In the genomic region with DNA sequence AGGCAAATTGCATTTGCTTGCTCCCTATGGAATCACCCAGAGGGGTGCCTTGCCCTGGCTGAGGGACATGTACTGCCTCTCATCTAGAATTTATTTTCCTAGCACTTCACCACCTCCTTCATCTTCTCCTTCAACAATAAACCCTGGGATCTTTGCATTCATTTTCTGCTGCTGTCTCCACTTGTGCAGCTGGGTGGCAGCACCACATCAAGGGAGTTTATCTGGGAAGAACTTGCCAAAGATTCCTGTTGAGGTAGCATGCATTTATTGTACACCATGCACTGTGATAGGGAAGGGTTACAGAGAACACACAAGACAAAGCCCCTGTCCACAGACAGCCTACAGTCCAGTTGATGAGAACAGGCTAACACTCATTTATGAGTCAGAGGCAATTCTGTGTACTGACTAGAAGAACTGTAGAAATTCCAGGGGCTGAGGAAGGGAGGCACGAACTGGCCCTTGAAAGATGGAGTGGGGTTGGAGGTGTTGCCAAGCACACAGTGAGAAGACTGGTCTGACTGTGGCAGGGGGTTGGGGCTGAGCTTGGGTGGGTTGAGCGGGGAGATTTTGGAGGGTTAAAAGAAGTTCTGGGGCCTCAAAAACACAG, we compare ENCODE assay signal across 8 cellular contexts. TPM values are rescaled to one million over a fixed set of nuclear protein-coding genes. Genes with fewer than 3 reads are reported as not detected.
DNase-seq lines count a peak whose midpoint lies in the region; ATAC-seq and TF ChIP-seq lines count a peak whose summit lies in the region.

No MANE protein-coding gene starts in this region.

- H3K4me3 Mint-ChIP-seq in HFFc6 (no peak overlapping the region), T-cell (no peak overlapping the region), glutamatergic neuron (ENCODE audit: unreplicated experiment) (no peak overlapping the region)

- no peak overlapping the region for H3K27ac ChIP-seq in spleen

- TF ChIP-seq POLR2A in spleen (IDR thresholded peaks at IDR 0.05), result no peak

- H3K27me3 ChIP-seq in BE2C, result no peaks in the 10 kb centered on the region
- no peaks in the 10 kb centered on the region for H3K27me3 ChIP-seq in spleen (replicated peaks in 1 of 7)

- H3K4me1 ChIP-seq in BE2C (no peaks in the 10 kb centered on the region), spleen (peaks cover 0 to 30% (median 20%) of the 10 kb centered on the region in 6 donors)

- H3K4me3 ChIP-seq in BE2C (ENCODE audit: low read depth, low read length) (no peak overlapping the region), spleen (no peak overlapping the region)

- CTCF ChIA-PET in T-cell (lab: Charles Lee), result interaction anchor here in 1 of 2 donors (0.9 kb wide), 1 partner anchor 41 kb away, joined by 3 read pairs; no protein-coding TSS in a partner anchor

- H3K9me3 Mint-ChIP-seq in HFFc6 (no peaks in the 10 kb centered on the region), T-cell (no peaks in the 10 kb centered on the region), glutamatergic neuron (ENCODE audit: unreplicated experiment) (peaks cover under 1% of the 10 kb centered on the region)

- POLR2A ChIA-PET in T-cell (lab: Charles Lee), result no interaction called here

- H3K27ac Mint-ChIP-seq in HFFc6 (no peak overlapping the region), T-cell (peak overlapping the region; percentile 19 to 24), glutamatergic neuron (ENCODE audit: unreplicated experiment) (no peak overlapping the region)

- 93 to 100% (median 94%) methylated on average over 2 of the region's 2 CpGs for WGBS in spleen, 5 donors

- intact Hi-C loops in spleen (cut with DNase I; ENCODE audit: low total_unique reads), result no loop called here

- TF ChIP-seq CTCF in BE2C (IDR thresholded peaks at IDR 0.05; ENCODE audit: low read depth, low read length) (peak; percentile 84), HFFc6 (IDR thresholded peaks at IDR 0.05) (peak; percentile 78), glutamatergic neuron (IDR thresholded peaks at IDR 0.05; ENCODE audit: partially characterized antibody, unreplicated experiment) (peak; percentile 35), spleen (IDR thresholded peaks at IDR 0.05 in 8 of 11, conservative IDR thresholded peaks at IDR 0.05 in 3 of 11) (peak in 7 of 11 experiments; percentile 22 to 42 (median 35))

- H3K36me3 ChIP-seq in BE2C (peaks cover 4% of the 10 kb centered on the region), spleen (peaks cover 3 to 94% (median 85%) of the 10 kb centered on the region in 6 donors)

- no peaks in the 10 kb centered on the region for H3K9me3 ChIP-seq in BE2C
- no peaks in the 10 kb centered on the region for H3K9me3 ChIP-seq in spleen

- DNase-seq in BE2C, result peak; percentile 40
- DNase-seq in HFFc6, result peak; percentile 42
- no peak for DNase-seq in T-cell
- DNase-seq in glutamatergic neuron, result peak; percentile 58
- DNase-seq in spleen, result no peak
- no peak for DNase-seq in T-helper 9 cell

- no peak for ATAC-seq in T-cell (replicated peaks in 1 of 4)
- ATAC-seq in HG03457 (IDR thresholded peaks at IDR 0.05; ENCODE audit: unreplicated experiment), result no peak
- ATAC-seq in GM21526 (IDR thresholded peaks at IDR 0.05; ENCODE audit: low FRiP score, unreplicated experiment), result no peak

- H3K27me3 Mint-ChIP-seq in HFFc6 (ENCODE audit: insufficient read depth) (no peaks in the 10 kb centered on the region), T-cell (no peaks in the 10 kb centered on the region), glutamatergic neuron (ENCODE audit: unreplicated experiment) (no peaks in the 10 kb centered on the region)

- H3K4me1 Mint-ChIP-seq in HFFc6 (ENCODE audit: low read depth) (peaks cover 24% of the 10 kb centered on the region), T-cell (peaks cover 3 to 5% (median 4%) of the 10 kb centered on the region in 3 donors), glutamatergic neuron (ENCODE audit: low read depth, unreplicated experiment) (no peaks in the 10 kb centered on the region)

- H3K36me3 Mint-ChIP-seq in HFFc6 (ENCODE audit: low read depth) (peaks cover 9% of the 10 kb centered on the region), T-cell (peaks cover 40% of the 10 kb centered on the region), glutamatergic neuron (ENCODE audit: unreplicated experiment) (no peaks in the 10 kb centered on the region)

RNA-seq across cellular contexts. Expression of gene C20orf173, which starts 17.5 kb away (rescaled TPM):
- polyA plus RNA-seq in BE2C (2012; ENCODE audit: insufficient read depth, insufficient read length, low read depth), result not detected
- total RNA-seq in HFFc6 (2021; fragmentation: NEBNext Ultra II Directional; extraction: Animal tissue kit (Norgen Biotek cat#: 25700)), result not detected
- total RNA-seq in T-cell, result not detected
- total RNA-seq in glutamatergic neuron (ENCODE audit: unreplicated experiment), result not detected
- total RNA-seq in spleen, result not detected
- not detected for polyA plus RNA-seq in spleen

RNA-seq across cellular contexts. Expression of gene ERGIC3, which starts 30.0 kb away (rescaled TPM):
- polyA plus RNA-seq in BE2C (2012; ENCODE audit: insufficient read depth, insufficient read length, low read depth), result 290 TPM
- total RNA-seq in HFFc6 (2021; fragmentation: NEBNext Ultra II Directional; extraction: Animal tissue kit (Norgen Biotek cat#: 25700)), result 100 to 1,000 TPM; 231 to 275 (median 239) TPM
- 100 to 1,000 TPM; 135 to 180 (median 166) TPM for total RNA-seq in T-cell
- 233 TPM for total RNA-seq in glutamatergic neuron (ENCODE audit: unreplicated experiment)
- total RNA-seq in spleen, result 100 to 1,000 TPM; 127 to 179 (median 149) TPM
- 100 to 1,000 TPM; 134 to 179 (median 145) TPM for polyA plus RNA-seq in spleen

RNA-seq across cellular contexts. Expression of gene CEP250, which starts 56.5 kb away (rescaled TPM):
- polyA plus RNA-seq in BE2C (2012; ENCODE audit: insufficient read depth, insufficient read length, low read depth), result 25.7 TPM
- 10 to 100 TPM; 18.3 to 26.3 (median 22.9) TPM for total RNA-seq in HFFc6 (2021; fragmentation: NEBNext Ultra II Directional; extraction: Animal tissue kit (Norgen Biotek cat#: 25700))
- total RNA-seq in T-cell (10 to 100 TPM; 45.7 to 70.7 (median 67.4) TPM), glutamatergic neuron (ENCODE audit: unreplicated experiment) (39.4 TPM), spleen (10 to 100 TPM; 44.3 to 70.0 (median 50.6) TPM)
- 10 to 100 TPM; 15.2 to 25.6 (median 15.7) TPM for polyA plus RNA-seq in spleen

Comparison
In these comparisons a context has a peak if more than half of its experiments do, and no peak if none do; other contexts are left out.
1. DNase-seq: peak in BE2C (single experiment), HFFc6 (single experiment) and glutamatergic neuron (single experiment); none in T-cell (0 of 34), spleen (single experiment) and T-helper 9 cell (single experiment).
2. H3K27ac Mint-ChIP-seq: peak in T-cell (2 of 2); none in HFFc6 (single experiment) and glutamatergic neuron (single experiment).
3. Peak in every context shown above with its lines, with median percentiles within 50 percentile points of each other: CTCF ChIP-seq.